Comparison of ENCODE assay signal across 28 cellular contexts in genomic region chr21:15486460-15487241, GRCh38.
"Had no signal": no experiment of that assay in that cellular context is flagged by ENCODE, and none has a peak within 500 bp of the region (broad histone marks: within the 10 kb centered on the region; RNA-seq: fewer than 3 reads in every experiment).

No MANE protein-coding gene starts in this region.

- DNase-seq: dermis blood vessel endothelial cell; effector memory CD4-positive, alpha-beta T cell; erythroblast; esophagus squamous epithelium; foreskin melanocyte; hypothalamus; immature natural killer cell; islet precursor cell; kidney glomerular epithelial cell; left colon; left ventricle myocardium superior; naive B cell; nucleus accumbens; stimulated activated CD4-positive, alpha-beta T cell treated with anti-CD3 and anti-CD28 coated beads, Interleukin-12 subunit alpha, Interleukin-12 subunit beta, amount 100 ng/mL, for 4 hours; stimulated activated CD4-positive, alpha-beta T cell treated with anti-CD3 and anti-CD28 coated beads, Interleukin-1b, Interleukin-23, amount 100 ng/mL, for 48 hours; stimulated activated CD4-positive, alpha-beta T cell treated with anti-CD3 and anti-CD28 coated beads, Interleukin-4, amount 100 ng/mL, for 1 hour; stimulated activated CD8-positive, alpha-beta memory T cell treated with anti-CD3 and anti-CD28 coated beads, Interleukin-4, amount 100 ng/mL, for 48 hours; stimulated activated naive CD4-positive, alpha-beta T cell; stimulated activated naive CD8-positive, alpha-beta T cell treated with anti-CD3 and anti-CD28 coated beads, Interleukin-15, amount 100 ng/mL, for 72 hours; thyroid gland had no signal

- H3K27ac ChIP-seq: coronary artery, esophagus squamous epithelium, neural progenitor cell, prostate gland, right atrium auricular region, thyroid gland had no signal

- H3K27me3 ChIP-seq: esophagus squamous epithelium, neural progenitor cell, right atrium auricular region, thyroid gland had no signal

- H3K4me3 ChIP-seq: coronary artery, esophagus squamous epithelium, lung, neural progenitor cell, prostate gland, right atrium auricular region, smooth muscle cell, thyroid gland had no signal

- H3K9ac ChIP-seq: neural progenitor cell had no signal

- H3K4me1 ChIP-seq: neural progenitor cell, prostate gland, right atrium auricular region, thyroid gland had no signal

- H3K4me2 ChIP-seq: neural progenitor cell, smooth muscle cell had no signal

- H2AFZ ChIP-seq: neural progenitor cell had no signal

- H3K36me3 ChIP-seq: esophagus squamous epithelium, neural progenitor cell, prostate gland, right atrium auricular region, thyroid gland had no signal

- H3K9me3 ChIP-seq: esophagus squamous epithelium, prostate gland, right atrium auricular region, thyroid gland had no signal

- ATAC-seq: left colon; left ventricle myocardium superior; natural killer cell treated with Interleukin-12 subunit alpha and Interleukin-12 subunit beta and Interleukin-15 and Interleukin-18, amount 100 ng/mL, for 72 hours; sciatic nerve; stimulated activated naive CD8-positive, alpha-beta T cell treated with anti-CD3 and anti-CD28 coated beads, Interleukin-15, amount 100 ng/mL, for 72 hours had no signal
